In the genomic region with DNA sequence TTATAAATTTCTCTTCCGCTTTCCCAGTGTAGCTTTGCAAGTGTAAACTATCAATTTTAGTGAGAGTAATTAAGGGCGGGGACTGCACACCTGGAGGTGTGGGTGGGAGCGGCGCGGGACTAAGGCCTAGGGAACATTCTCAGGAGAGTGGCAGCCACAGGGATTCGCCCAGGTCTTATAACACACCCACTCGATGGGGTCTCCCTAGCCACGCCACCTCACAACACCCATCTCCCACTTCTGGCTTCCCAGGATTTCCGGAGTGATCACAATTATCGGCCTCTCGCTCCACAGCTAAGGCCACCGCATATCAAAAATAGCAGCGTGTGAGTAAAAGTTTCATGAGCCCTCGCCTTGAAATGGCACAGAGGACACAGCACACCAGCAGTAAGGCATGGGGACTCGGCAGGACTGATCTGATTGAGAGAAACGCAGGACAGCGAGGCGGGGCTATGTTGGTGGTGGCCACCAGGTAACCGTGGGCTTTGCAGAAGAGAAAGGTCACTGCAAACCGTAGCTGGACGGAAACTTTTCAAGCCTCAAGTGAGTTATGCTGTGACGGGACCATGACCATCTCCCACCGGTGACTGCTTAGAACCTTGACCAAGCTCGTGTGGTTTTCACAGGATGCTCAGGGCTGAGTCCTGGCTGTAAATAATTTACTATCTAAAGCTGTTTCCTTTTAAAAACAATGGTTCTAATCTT, we compare ENCODE assay signal across 1 cellular context.
TF ChIP-seq lines count a peak whose summit lies in the region.

No MANE protein-coding gene starts in this region.

TF ChIP-seq in IMR-90, 13 proteins besides CTCF, POLR2A, EP300 and RAD21 (continued from another document):
- TF ChIP-seq, protein P1, sequence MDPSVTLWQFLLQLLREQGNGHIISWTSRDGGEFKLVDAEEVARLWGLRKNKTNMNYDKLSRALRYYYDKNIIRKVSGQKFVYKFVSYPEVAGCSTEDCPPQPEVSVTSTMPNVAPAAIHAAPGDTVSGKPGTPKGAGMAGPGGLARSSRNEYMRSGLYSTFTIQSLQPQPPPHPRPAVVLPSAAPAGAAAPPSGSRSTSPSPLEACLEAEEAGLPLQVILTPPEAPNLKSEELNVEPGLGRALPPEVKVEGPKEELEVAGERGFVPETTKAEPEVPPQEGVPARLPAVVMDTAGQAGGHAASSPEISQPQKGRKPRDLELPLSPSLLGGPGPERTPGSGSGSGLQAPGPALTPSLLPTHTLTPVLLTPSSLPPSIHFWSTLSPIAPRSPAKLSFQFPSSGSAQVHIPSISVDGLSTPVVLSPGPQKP (IDR thresholded peaks at IDR 0.05; ENCODE audit: borderline replicate concordance, low read depth, low read length): no peak
- TF ChIP-seq BHLHE40 (IDR thresholded peaks at IDR 0.05; ENCODE audit: low read depth, low read length): no peak
- TF ChIP-seq SMC3 (IDR thresholded peaks at IDR 0.05; ENCODE audit: low read depth, low read length): no peak
- TF ChIP-seq NFE2L2 (IDR thresholded peaks at IDR 0.05; ENCODE audit: low read depth, low read length): no peak
- no peak for TF ChIP-seq RCOR1 (IDR thresholded peaks at IDR 0.05; ENCODE audit: insufficient replicate concordance, low read length)
- no peak for TF ChIP-seq CHD1 (IDR thresholded peaks at IDR 0.05; ENCODE audit: low read depth, low read length)
- TF ChIP-seq RFX5 (IDR thresholded peaks at IDR 0.05; ENCODE audit: low read depth, low read length): no peak
- TF ChIP-seq MAZ (IDR thresholded peaks at IDR 0.05; ENCODE audit: borderline replicate concordance, low read depth, low read length): no peak
- TF ChIP-seq, protein P2, sequence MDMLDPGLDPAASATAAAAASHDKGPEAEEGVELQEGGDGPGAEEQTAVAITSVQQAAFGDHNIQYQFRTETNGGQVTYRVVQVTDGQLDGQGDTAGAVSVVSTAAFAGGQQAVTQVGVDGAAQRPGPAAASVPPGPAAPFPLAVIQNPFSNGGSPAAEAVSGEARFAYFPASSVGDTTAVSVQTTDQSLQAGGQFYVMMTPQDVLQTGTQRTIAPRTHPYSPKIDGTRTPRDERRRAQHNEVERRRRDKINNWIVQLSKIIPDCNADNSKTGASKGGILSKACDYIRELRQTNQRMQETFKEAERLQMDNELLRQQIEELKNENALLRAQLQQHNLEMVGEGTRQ (IDR thresholded peaks at IDR 0.05; ENCODE audit: low read depth, low read length): no peak
- TF ChIP-seq MXI1 (IDR thresholded peaks at IDR 0.05; ENCODE audit: borderline replicate concordance, low read depth, low read length): no peak
TF ChIP-seq in IMR-90: peak in this region for 0.
